1 cellular context compared by ENCODE assay signal in the genomic region with DNA sequence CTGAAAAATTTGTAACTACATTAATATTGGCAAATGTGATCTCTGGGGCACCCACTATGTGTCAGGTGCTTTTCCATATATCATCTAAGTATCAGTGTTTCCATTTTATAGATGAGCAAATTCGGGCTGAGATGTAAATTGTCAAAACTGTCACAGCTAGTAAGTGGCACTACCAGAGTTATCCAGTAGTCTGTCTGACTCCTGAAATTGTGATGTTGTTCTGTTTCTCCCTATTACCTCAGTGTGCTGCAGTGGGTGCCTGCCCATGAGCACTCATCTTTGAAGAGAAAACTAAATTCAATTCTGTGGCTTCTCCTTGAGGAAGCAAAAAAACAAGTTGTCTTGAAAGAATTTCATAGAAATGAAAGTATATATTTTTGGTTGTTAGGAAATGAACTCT.
TF ChIP-seq lines count a peak whose summit lies in the region.

No MANE protein-coding gene starts in this region.

TF ChIP-seq in HepG2, 621 proteins besides CTCF, POLR2A, EP300 and RAD21 (continued from another document):
- TF ChIP-seq, protein P1, sequence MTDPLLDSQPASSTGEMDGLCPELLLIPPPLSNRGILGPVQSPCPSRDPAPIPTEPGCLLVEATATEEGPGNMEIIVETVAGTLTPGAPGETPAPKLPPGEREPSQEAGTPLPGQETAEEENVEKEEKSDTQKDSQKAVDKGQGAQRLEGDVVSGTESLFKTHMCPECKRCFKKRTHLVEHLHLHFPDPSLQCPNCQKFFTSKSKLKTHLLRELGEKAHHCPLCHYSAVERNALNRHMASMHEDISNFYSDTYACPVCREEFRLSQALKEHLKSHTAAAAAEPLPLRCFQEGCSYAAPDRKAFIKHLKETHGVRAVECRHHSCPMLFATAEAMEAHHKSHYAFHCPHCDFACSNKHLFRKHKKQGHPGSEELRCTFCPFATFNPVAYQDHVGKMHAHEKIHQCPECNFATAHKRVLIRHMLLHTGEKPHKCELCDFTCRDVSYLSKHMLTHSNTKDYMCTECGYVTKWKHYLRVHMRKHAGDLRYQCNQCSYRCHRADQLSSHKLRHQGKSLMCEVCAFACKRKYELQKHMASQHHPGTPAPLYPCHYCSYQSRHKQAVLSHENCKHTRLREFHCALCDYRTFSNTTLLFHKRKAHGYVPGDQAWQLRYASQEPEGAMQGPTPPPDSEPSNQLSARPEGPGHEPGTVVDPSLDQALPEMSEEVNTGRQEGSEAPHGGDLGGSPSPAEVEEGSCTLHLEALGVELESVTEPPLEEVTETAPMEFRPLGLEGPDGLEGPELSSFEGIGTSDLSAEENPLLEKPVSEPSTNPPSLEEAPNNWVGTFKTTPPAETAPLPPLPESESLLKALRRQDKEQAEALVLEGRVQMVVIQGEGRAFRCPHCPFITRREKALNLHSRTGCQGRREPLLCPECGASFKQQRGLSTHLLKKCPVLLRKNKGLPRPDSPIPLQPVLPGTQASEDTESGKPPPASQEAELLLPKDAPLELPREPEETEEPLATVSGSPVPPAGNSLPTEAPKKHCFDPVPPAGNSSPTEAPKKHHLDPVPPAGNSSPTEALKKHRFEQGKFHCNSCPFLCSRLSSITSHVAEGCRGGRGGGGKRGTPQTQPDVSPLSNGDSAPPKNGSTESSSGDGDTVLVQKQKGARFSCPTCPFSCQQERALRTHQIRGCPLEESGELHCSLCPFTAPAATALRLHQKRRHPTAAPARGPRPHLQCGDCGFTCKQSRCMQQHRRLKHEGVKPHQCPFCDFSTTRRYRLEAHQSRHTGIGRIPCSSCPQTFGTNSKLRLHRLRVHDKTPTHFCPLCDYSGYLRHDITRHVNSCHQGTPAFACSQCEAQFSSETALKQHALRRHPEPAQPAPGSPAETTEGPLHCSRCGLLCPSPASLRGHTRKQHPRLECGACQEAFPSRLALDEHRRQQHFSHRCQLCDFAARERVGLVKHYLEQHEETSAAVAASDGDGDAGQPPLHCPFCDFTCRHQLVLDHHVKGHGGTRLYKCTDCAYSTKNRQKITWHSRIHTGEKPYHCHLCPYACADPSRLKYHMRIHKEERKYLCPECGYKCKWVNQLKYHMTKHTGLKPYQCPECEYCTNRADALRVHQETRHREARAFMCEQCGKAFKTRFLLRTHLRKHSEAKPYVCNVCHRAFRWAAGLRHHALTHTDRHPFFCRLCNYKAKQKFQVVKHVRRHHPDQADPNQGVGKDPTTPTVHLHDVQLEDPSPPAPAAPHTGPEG (CRISPR knock-in tag; IDR thresholded peaks at IDR 0.05), result no peak
- TF ChIP-seq, protein P2, sequence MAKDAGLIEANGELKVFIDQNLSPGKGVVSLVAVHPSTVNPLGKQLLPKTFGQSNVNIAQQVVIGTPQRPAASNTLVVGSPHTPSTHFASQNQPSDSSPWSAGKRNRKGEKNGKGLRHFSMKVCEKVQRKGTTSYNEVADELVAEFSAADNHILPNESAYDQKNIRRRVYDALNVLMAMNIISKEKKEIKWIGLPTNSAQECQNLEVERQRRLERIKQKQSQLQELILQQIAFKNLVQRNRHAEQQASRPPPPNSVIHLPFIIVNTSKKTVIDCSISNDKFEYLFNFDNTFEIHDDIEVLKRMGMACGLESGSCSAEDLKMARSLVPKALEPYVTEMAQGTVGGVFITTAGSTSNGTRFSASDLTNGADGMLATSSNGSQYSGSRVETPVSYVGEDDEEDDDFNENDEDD (CRISPR knock-in tag; IDR thresholded peaks at IDR 0.05; ENCODE audit: borderline replicate concordance), result no peak
